ENCODE assay signal across 9 cellular contexts in genomic region chr12:95788637-95789036, GRCh38. TPM values are rescaled to one million over a fixed set of nuclear protein-coding genes. Genes with fewer than 3 reads are reported as not detected.
DNase-seq lines count a peak whose midpoint lies in the region; ATAC-seq and TF ChIP-seq lines count a peak whose summit lies in the region.
"Had no signal": no experiment of that assay in that cellular context is flagged by ENCODE, and none has a peak within 500 bp of the region (broad histone marks: within the 10 kb centered on the region; RNA-seq: fewer than 3 reads in every experiment).

No MANE protein-coding gene starts in this region.

- POLR2A ChIA-PET in T-cell (lab: Charles Lee): no interaction called here

- H3K9me3 Mint-ChIP-seq in T-cell: no peaks in the 10 kb centered on the region
- H3K9me3 Mint-ChIP-seq: IgD-negative memory B cell had no signal

- H3K4me1 Mint-ChIP-seq in T-cell: peaks cover 15 to 22% (median 19%) of the 10 kb centered on the region in 3 donors

- CTCF ChIA-PET in T-cell (lab: Charles Lee): no interaction called here

- DNase-seq in GM03348 (ENCODE audit: low spot score) (peak; percentile 24), T-cell (no peak), fibroblast of the aortic adventitia (ENCODE audit: low read depth) (peak; percentile 61), retinal pigment epithelial cell (ENCODE audit: low read depth) (peak; percentile 62), NCI-H2171 (lab: John Stamatoyannopoulos, UW) (no peak), HuH-7 (ENCODE audit: low spot score) (no peak), hippocampal formation (lab: John Stamatoyannopoulos, UW) (no peak)

- peak overlapping the region; percentile 81 for H3K4me3 ChIP-seq in fibroblast of the aortic adventitia (ENCODE audit: low read depth, low read length)
- peak overlapping the region; percentile 82 for H3K4me3 ChIP-seq in retinal pigment epithelial cell (ENCODE audit: low read length)

- no peak for ATAC-seq in T-cell (replicated peaks in 1 of 4)
- ATAC-seq in HG03565 (IDR thresholded peaks at IDR 0.05; ENCODE audit: unreplicated experiment): no peak

- H3K27ac Mint-ChIP-seq in T-cell: no peak overlapping the region
- H3K27ac Mint-ChIP-seq: IgD-negative memory B cell had no signal

- peak overlapping the region; percentile 69 to 95 (median 79) for H3K4me3 Mint-ChIP-seq in T-cell

- peaks cover 57 to 61% of the 10 kb centered on the region in 2 donors for H3K27me3 Mint-ChIP-seq in T-cell

- no peak for TF ChIP-seq CTCF in fibroblast of the aortic adventitia (IDR thresholded peaks at IDR 0.05; ENCODE audit: insufficient read depth, low read length)
- TF ChIP-seq CTCF in retinal pigment epithelial cell (conservative IDR thresholded peaks at IDR 0.05; ENCODE audit: low read depth, low read length): no peak

- no peaks in the 10 kb centered on the region for H3K36me3 Mint-ChIP-seq in T-cell
- H3K36me3 Mint-ChIP-seq: IgD-negative memory B cell had no signal

RNA-seq across cellular contexts. Expression of gene NTN4, which starts 1.9 kb away (rescaled TPM):
- 1 to 10 TPM in 3 of 5 donors, under 1 TPM in 2; 0.53 to 4.1 (median 1.3) TPM for total RNA-seq in T-cell
- 8.7 and 71.8 TPM in 2 replicates for total RNA-seq in fibroblast of the aortic adventitia (ENCODE audit: low replicate concordance)

Comparison
In these comparisons a context has a peak if more than half of its experiments do, and no peak if none do; other contexts are left out.
1. DNase-seq: peak in GM03348 (single experiment), fibroblast of the aortic adventitia (single experiment) and retinal pigment epithelial cell (single experiment); none in T-cell (0 of 34), NCI-H2171 (single experiment), HuH-7 (single experiment) and hippocampal formation (0 of 2).